In the genomic region with DNA sequence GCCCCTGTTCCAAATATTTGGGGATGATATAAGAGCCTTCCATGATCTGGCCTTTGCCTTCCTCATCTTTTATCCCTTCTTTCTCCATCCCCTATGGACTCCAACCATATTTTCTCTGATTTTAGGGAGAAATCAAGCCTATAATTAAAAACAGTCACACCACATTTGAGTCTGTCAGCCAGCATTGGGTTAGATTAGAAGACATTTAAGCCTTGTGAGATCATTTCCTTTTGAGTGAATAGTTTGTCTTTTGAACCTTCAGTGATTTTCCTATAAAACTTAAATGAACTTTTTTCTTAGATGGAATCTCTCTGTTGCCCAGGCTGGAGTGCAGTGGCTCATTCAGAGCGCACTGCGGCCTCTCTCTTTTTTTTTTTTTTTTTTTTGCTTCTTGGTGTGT, we compare ENCODE assay signal across 18 cellular contexts. TPM values are rescaled to one million over a fixed set of nuclear protein-coding genes. Genes with fewer than 3 reads are reported as not detected.
DNase-seq lines count a peak whose midpoint lies in the region; ATAC-seq and TF ChIP-seq lines count a peak whose summit lies in the region.
"Had no signal": no experiment of that assay in that cellular context is flagged by ENCODE, and none has a peak within 500 bp of the region (broad histone marks: within the 10 kb centered on the region; RNA-seq: fewer than 3 reads in every experiment).

No MANE protein-coding gene starts in this region.

- H3K9me3 ChIP-seq in A673 (ENCODE audit: low read depth, low read length, poor library complexity, severe bottlenecking): no peaks in the 10 kb centered on the region
- no peaks in the 10 kb centered on the region for H3K9me3 ChIP-seq in HEK293 (ENCODE audit: control insufficient read depth, insufficient read depth, low read depth, low read length)
- H3K9me3 ChIP-seq in esophagus squamous epithelium: no peaks in the 10 kb centered on the region
- no peaks in the 10 kb centered on the region for H3K9me3 ChIP-seq in uterus

- WGBS in esophagus squamous epithelium, 2 donors: 94 to 95% methylated on average over 2 of the region's 2 CpGs

- H3K4me1 ChIP-seq in A673 (ENCODE audit: insufficient read depth, low read length, poor library complexity, severe bottlenecking) (peaks cover 28% of the 10 kb centered on the region), HEK293 (ENCODE audit: control insufficient read depth, insufficient read depth, low read length) (peaks cover 17% of the 10 kb centered on the region), esophagus squamous epithelium (peaks cover 0 to 28% (median 15%) of the 10 kb centered on the region in 3 donors), uterus (no peaks in the 10 kb centered on the region)

- H3K27ac ChIP-seq in A673 (ENCODE audit: low read depth, low read length, poor library complexity, severe bottlenecking): peak overlapping the region; percentile 29
- H3K27ac ChIP-seq in HEK293 (ENCODE audit: extremely low read depth, low read depth, low read length): no peak overlapping the region
- H3K27ac ChIP-seq in esophagus squamous epithelium: no peak overlapping the region
- no peak overlapping the region for H3K27ac ChIP-seq in uterus
- H3K27ac ChIP-seq: C4-2B had no signal

- H3K9me3 Mint-ChIP-seq in nephron: no peaks in the 10 kb centered on the region

- intact Hi-C loops in A673 (cut with micrococcal nuclease; ENCODE audit: unreplicated experiment) (no loop called here), esophagus squamous epithelium (cut with DNase I) (no loop called here), uterus (cut with DNase I; ENCODE audit: low total_unique reads) (no loop called here)

- BruUV-seq in A673 (replicated peaks; lab: Mats Ljungman, UMichigan): no TSS peak

- peaks cover 21% of the 10 kb centered on the region for H3K36me3 ChIP-seq in A673 (ENCODE audit: insufficient read depth, low read length, poor library complexity, severe bottlenecking)
- H3K36me3 ChIP-seq in HEK293 (ENCODE audit: control insufficient read depth in 2 of 2, insufficient read depth in 1 of 2, low read length in 2 of 2): peaks cover 15 to 22% of the 10 kb centered on the region in 2 experiments; a peak in 2 of 3 replicates
- H3K36me3 ChIP-seq in esophagus squamous epithelium: peaks cover 0 to 17% (median 5%) of the 10 kb centered on the region in 3 donors
- H3K36me3 ChIP-seq in uterus: no peaks in the 10 kb centered on the region

- TF ChIP-seq POLR2A in esophagus squamous epithelium (IDR thresholded peaks at IDR 0.05): no peak
- no peak for TF ChIP-seq POLR2A in uterus (IDR thresholded peaks at IDR 0.05)

- TF ChIP-seq CTCF in A673 (conservative IDR thresholded peaks at IDR 0.05; ENCODE audit: low read depth, low read length): no peak
- no peak for TF ChIP-seq CTCF in HEK293 (tag by site-specific recombination; IDR thresholded peaks at IDR 0.05)
- no peak for TF ChIP-seq CTCF in nephron (IDR thresholded peaks at IDR 0.05; ENCODE audit: unreplicated experiment in 3 of 3)
- TF ChIP-seq CTCF in esophagus squamous epithelium (IDR thresholded peaks at IDR 0.05): no peak
- no peak for TF ChIP-seq CTCF in uterus (IDR thresholded peaks at IDR 0.05)

- CTCF ChIA-PET in A673 (lab: Charles Lee): interaction anchor here (0.6 kb wide), 1 partner anchor 290 kb away, joined by 8 read pairs; no protein-coding TSS in a partner anchor
- CTCF ChIA-PET in HEK293 (lab: Yijun Ruan, JAX): interaction anchor here (0.6 to 1.2 kb wide), 3 partner anchors 98 to 1108 kb away, joined by 3 to 4 read pairs (median 3); no protein-coding TSS in a partner anchor

- no peak for ATAC-seq in activated CD4-positive, CD25-positive, alpha-beta regulatory T cell treated with anti-CD3 and anti-CD28 coated beads, Interleukin-2, amount 50 U/mL, for 24 hours
- ATAC-seq in HG03039 (IDR thresholded peaks at IDR 0.05; ENCODE audit: unreplicated experiment): no peak
- ATAC-seq: Panc1, Right ventricle myocardium inferior had no signal

- peak; percentile 66 for DNase-seq in A673 (ENCODE audit: low spot score)
- peak; percentile 35 for DNase-seq in dermis blood vessel endothelial cell
- DNase-seq in esophagus squamous epithelium (lab: John Stamatoyannopoulos, UW): no peak
- DNase-seq in uterus: no peak
- DNase-seq: COR-L47, DMS153, EL, Karpas-422, MM.1S, NCI-H1092 treated with DMSO at 0.1 percent for 48 hours, NCI-H524 had no signal

- peak overlapping the region in 1 of 3 experiments; percentile 42 for H3K4me3 Mint-ChIP-seq in nephron

- POLR2A ChIA-PET in A673 (lab: Charles Lee; ENCODE audit: low non-redundant PET): no interaction called here
- POLR2A ChIA-PET in HEK293 (lab: Yijun Ruan, JAX): interaction anchor here (1.4 kb wide), 1 partner anchor 8 kb away, joined by 8 read pairs; a partner anchor contains a TSS

- peak overlapping the region in 2 of 3 experiments; percentile 36 to 67 for H3K27ac Mint-ChIP-seq in nephron

- no peak overlapping the region for H3K4me3 ChIP-seq in A673 (ENCODE audit: low read depth, low read length, poor library complexity, severe bottlenecking)
- H3K4me3 ChIP-seq in HEK293 (ENCODE audit: low read depth, low read length): no peak overlapping the region
- no peak overlapping the region for H3K4me3 ChIP-seq in esophagus squamous epithelium
- no peak overlapping the region for H3K4me3 ChIP-seq in uterus

- peaks cover 8% of the 10 kb centered on the region for H3K27me3 Mint-ChIP-seq in nephron (ENCODE audit: low read depth)

- H3K27me3 ChIP-seq in A673 (replicated peaks; ENCODE audit: insufficient read depth, low read depth, low read length, poor library complexity): no peaks in the 10 kb centered on the region
- H3K27me3 ChIP-seq in esophagus squamous epithelium: peaks cover 0 to 9% (median 0%) of the 10 kb centered on the region in 4 donors
- H3K27me3 ChIP-seq in uterus: no peaks in the 10 kb centered on the region

- H3K4me1 Mint-ChIP-seq in nephron: peaks cover 42% of the 10 kb centered on the region

- H3K36me3 Mint-ChIP-seq in nephron (ENCODE audit: low read depth): peaks cover 23% of the 10 kb centered on the region

TF ChIP-seq in HEK293, 187 proteins besides CTCF, POLR2A, EP300 and RAD21:
- TF ChIP-seq SP7 (tag by site-specific recombination; IDR thresholded peaks at IDR 0.05) (peak; percentile 58), ZNF2 (tag by site-specific recombination; IDR thresholded peaks at IDR 0.05) (no peak)

RNA-seq across cellular contexts. Expression of a gene that starts 2.4 kb away (rescaled TPM):
- total RNA-seq in A673 (2021) (1,734 and 1,770 TPM in 2 replicates), dermis blood vessel endothelial cell (1,688 and 2,120 TPM in 2 replicates), esophagus squamous epithelium (1,000 to 10,000 TPM in 3 of 4 donors, 100 to 1,000 TPM in 1; 539 to 2,824 (median 1,781) TPM), uterus (1,000 to 10,000 TPM; 1,523 to 4,253 (median 3,121) TPM)

RNA-seq across cellular contexts. Expression of a gene that starts 7.6 kb away (rescaled TPM):
- total RNA-seq in A673 (2021): 43.8 and 45.2 TPM in 2 replicates
- total RNA-seq in dermis blood vessel endothelial cell: 13.4 and 14.1 TPM in 2 replicates
- 10 to 100 TPM; 13.6 to 25.6 (median 19.6) TPM for total RNA-seq in esophagus squamous epithelium
- total RNA-seq in uterus: 10 to 100 TPM; 20.7 to 42.6 (median 31.9) TPM

RNA-seq across cellular contexts. Expression of a gene that starts 34.2 kb away (rescaled TPM):
- total RNA-seq in A673 (2021) (56.2 and 63.2 TPM in 2 replicates), dermis blood vessel endothelial cell (32.2 and 36.4 TPM in 2 replicates), esophagus squamous epithelium (10 to 100 TPM; 23.9 to 63.7 (median 55.1) TPM), uterus (100 to 1,000 TPM in 3 of 4 donors, 10 to 100 TPM in 1; 52.3 to 182 (median 127) TPM)

Comparison
In these comparisons a context has a peak if more than half of its experiments do, and no peak if none do; other contexts are left out.
1. DNase-seq: peak in A673 (single experiment) and dermis blood vessel endothelial cell (single experiment); none in esophagus squamous epithelium (single experiment) and uterus (0 of 2).